Comparison of ENCODE assay signal across 14 cellular contexts in the genomic region with DNA sequence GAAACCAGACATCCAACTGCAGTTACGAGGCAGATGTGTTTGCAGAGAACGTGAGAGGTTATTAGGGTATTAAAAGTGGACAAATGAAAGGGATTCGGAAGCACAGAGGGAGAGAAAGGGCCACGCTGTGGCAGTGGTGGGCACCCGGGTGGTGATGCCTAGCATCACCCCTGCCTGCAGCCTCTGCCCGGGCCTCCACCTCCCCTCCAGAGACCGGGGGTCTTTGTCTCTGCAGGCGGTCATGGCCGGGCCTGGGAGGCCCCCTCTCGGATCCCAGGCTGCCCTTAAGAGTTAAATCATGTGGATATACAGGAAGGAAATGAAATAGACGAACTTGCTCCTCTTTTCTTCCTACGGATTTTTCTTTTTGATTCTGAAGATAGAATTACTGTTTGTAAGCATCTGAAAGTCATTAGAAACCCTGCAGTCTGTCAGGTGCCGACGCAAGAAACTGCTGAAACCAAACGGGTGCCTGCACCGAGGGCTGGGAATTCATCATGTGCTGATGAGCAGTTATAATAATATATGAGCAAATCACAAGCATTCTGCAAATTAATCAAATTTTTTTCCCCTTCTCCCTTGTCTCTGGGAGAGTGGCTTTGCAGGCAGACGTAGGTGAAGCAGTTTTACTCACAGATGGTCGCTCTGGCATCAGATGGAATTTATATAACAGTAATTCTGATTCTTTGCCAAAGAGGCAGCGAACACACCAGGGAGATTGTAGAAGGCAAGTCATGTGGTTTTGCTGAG.
DNase-seq lines count a peak whose midpoint lies in the region; ATAC-seq lines count a peak whose summit lies in the region.
"Had no signal": no experiment of that assay in that cellular context is flagged by ENCODE, and none has a peak within 500 bp of the region (broad histone marks: within the 10 kb centered on the region; RNA-seq: fewer than 3 reads in every experiment).

No MANE protein-coding gene starts in this region.

- no peaks in the 10 kb centered on the region for H3K36me3 Mint-ChIP-seq in activated T-cell treated with anti-CD3 and anti-CD28 coated beads, Interleukin-2, amount 50 U/mL, for 24 hours (ENCODE audit: low read depth)
- H3K36me3 Mint-ChIP-seq: memory B cell; stimulated activated naive B cell treated with anti-CD40 and anti-IgM and Interleukin-4, amounts not matched to agents 10 μg/mL and 1 μg/mL and 100 μg/mL, for 72 hours had no signal

- peak overlapping the region; percentile 79 for H3K27ac ChIP-seq in cingulate gyrus (ENCODE audit: low read depth, low read length)
- peak overlapping the region; percentile 2 for H3K27ac ChIP-seq in substantia nigra (ENCODE audit: low read depth, low read length, poor library complexity, severe bottlenecking)
- H3K27ac ChIP-seq: colonic mucosa had no signal

- H3K9me3 Mint-ChIP-seq in activated T-cell treated with anti-CD3 and anti-CD28 coated beads, Interleukin-2, amount 50 U/mL, for 24 hours, result no peaks in the 10 kb centered on the region
- H3K9me3 Mint-ChIP-seq: activated T-helper 1 cell treated with anti-CD3 and anti-CD28 coated beads, Interleukin-12 subunit alpha, Interleukin-12 subunit beta, Interleukin-2, Interleukin-4 antibody, amounts not matched to agents 30 ng/mL and 10 ng/mL and 1 ng/mL, durations not matched to agents 14 hours and 24 hours and 36 hours; stimulated activated naive B cell treated with anti-CD40 and anti-IgM and Interleukin-4, amounts not matched to agents 10 μg/mL and 1 μg/mL and 100 μg/mL, for 72 hours had no signal

- DNase-seq in NCI-H1694 (lab: John Stamatoyannopoulos, UW) (peak; percentile 11), middle frontal gyrus (ENCODE audit: extremely low spot score, low spot score) (peak; percentile 71), substantia nigra (lab: John Stamatoyannopoulos, UW) (peak in 1 of 49 donors; percentile 34), NCI-H1105 treated with DMSO at 0.1 percent for 48 hours (lab: John Stamatoyannopoulos, UW) (no peak)
- no peak for DNase-seq in activated T-cell treated with anti-CD3 and anti-CD28 coated beads, Interleukin-2, amount 50 U/mL, for 24 hours
- DNase-seq: Caco-2; colonic mucosa; NCI-H146; stimulated activated naive B cell treated with anti-CD40 and anti-IgM and Interleukin-4, amounts not matched to agents 10 μg/mL and 1 μg/mL and 100 μg/mL, for 72 hours had no signal

- no peak overlapping the region for H3K27ac Mint-ChIP-seq in activated T-cell treated with anti-CD3 and anti-CD28 coated beads, Interleukin-2, amount 50 U/mL, for 24 hours
- H3K27ac Mint-ChIP-seq: activated T-helper 1 cell treated with anti-CD3 and anti-CD28 coated beads, Interleukin-12 subunit alpha, Interleukin-12 subunit beta, Interleukin-2, Interleukin-4 antibody, amounts not matched to agents 30 ng/mL and 10 ng/mL and 1 ng/mL, durations not matched to agents 14 hours and 24 hours and 36 hours; memory B cell; stimulated activated naive B cell treated with anti-CD40 and anti-IgM and Interleukin-4, amounts not matched to agents 10 μg/mL and 1 μg/mL and 100 μg/mL, for 72 hours had no signal

- ATAC-seq in GM19023 (IDR thresholded peaks at IDR 0.05; ENCODE audit: unreplicated experiment) (no peak), HG03520 (IDR thresholded peaks at IDR 0.05; ENCODE audit: unreplicated experiment) (no peak)
- ATAC-seq: stimulated activated naive B cell treated with anti-CD40 and anti-IgM and Interleukin-4, amounts not matched to agents 10 μg/mL and 1 μg/mL and 100 μg/mL, for 72 hours had no signal

- peaks cover 70% of the 10 kb centered on the region for H3K27me3 Mint-ChIP-seq in activated T-cell treated with anti-CD3 and anti-CD28 coated beads, Interleukin-2, amount 50 U/mL, for 24 hours

- peaks cover 2% of the 10 kb centered on the region for H3K4me1 Mint-ChIP-seq in activated T-cell treated with anti-CD3 and anti-CD28 coated beads, Interleukin-2, amount 50 U/mL, for 24 hours (ENCODE audit: low read depth)
- H3K4me1 Mint-ChIP-seq: memory B cell; stimulated activated naive B cell treated with anti-CD40 and anti-IgM and Interleukin-4, amounts not matched to agents 10 μg/mL and 1 μg/mL and 100 μg/mL, for 72 hours had no signal

- no peak overlapping the region for H3K4me3 Mint-ChIP-seq in activated T-cell treated with anti-CD3 and anti-CD28 coated beads, Interleukin-2, amount 50 U/mL, for 24 hours
- H3K4me3 Mint-ChIP-seq: activated T-helper 1 cell treated with anti-CD3 and anti-CD28 coated beads, Interleukin-12 subunit alpha, Interleukin-12 subunit beta, Interleukin-2, Interleukin-4 antibody, amounts not matched to agents 30 ng/mL and 10 ng/mL and 1 ng/mL, durations not matched to agents 14 hours and 24 hours and 36 hours; memory B cell; stimulated activated naive B cell treated with anti-CD40 and anti-IgM and Interleukin-4, amounts not matched to agents 10 μg/mL and 1 μg/mL and 100 μg/mL, for 72 hours had no signal

Comparison
In these comparisons a context has a peak if more than half of its experiments do, and no peak if none do; other contexts are left out.
1. DNase-seq: peak in NCI-H1694 (single experiment) and middle frontal gyrus (single experiment); none in NCI-H1105 treated with DMSO at 0.1 percent for 48 hours (single experiment) and activated T-cell treated with anti-CD3 and anti-CD28 coated beads, Interleukin-2, amount 50 U/mL, for 24 hours (single experiment).